In the genomic region with DNA sequence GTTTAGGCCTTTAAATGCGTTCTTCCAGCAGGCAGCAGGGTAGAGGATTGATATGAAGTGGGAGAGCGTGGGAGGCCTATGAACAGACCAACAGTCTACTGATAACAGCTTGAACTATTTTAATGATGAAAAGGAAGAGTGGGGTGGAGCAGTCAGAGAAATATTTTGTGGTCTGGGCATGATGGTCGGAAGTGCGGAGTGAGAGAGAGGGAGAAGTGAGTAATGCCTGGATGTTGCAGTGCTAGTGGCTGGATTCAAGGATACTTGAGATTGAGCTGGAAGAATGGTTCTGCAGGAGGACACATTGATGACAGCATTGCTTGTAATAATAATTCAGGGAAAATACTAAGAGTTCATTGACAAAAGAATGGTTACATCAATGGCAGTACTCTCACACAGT, we compare ENCODE assay signal across 19 cellular contexts.
DNase-seq lines count a peak whose midpoint lies in the region; ATAC-seq and TF ChIP-seq lines count a peak whose summit lies in the region.
"Had no signal": no experiment of that assay in that cellular context is flagged by ENCODE, and none has a peak within 500 bp of the region (broad histone marks: within the 10 kb centered on the region; RNA-seq: fewer than 3 reads in every experiment).

No MANE protein-coding gene starts in this region.

- no peaks in the 10 kb centered on the region for H3K27me3 ChIP-seq in BJ (ENCODE audit: control insufficient read depth, insufficient read depth, low read length)
- H3K27me3 ChIP-seq: BE2C, pancreas, upper lobe of left lung had no signal

- no peak for TF ChIP-seq CTCF in BJ (IDR thresholded peaks at IDR 0.05; ENCODE audit: insufficient read depth, low read depth, low read length)

- POLR2A ChIA-PET in BJ (lab: Charles Lee): no interaction called here

- peak; percentile 36 for DNase-seq in BJ (ENCODE audit: low read depth)
- peak; percentile 41 for DNase-seq in HT-29 (ENCODE audit: low spot score)
- DNase-seq in astrocyte of the hippocampus (ENCODE audit: low read depth, low spot score): peak; percentile 87
- DNase-seq in iris pigment epithelial cell (ENCODE audit: low read depth): peak; percentile 79
- DNase-seq in islet precursor cell: no peak
- DNase-seq in NCI-H446 (lab: John Stamatoyannopoulos, UW): no peak
- no peak for DNase-seq in NCI-H446 treated with DMSO at 0.1 percent for 48 hours (lab: John Stamatoyannopoulos, UW)
- DNase-seq: activated CD4-positive, alpha-beta memory T cell treated with anti-CD3 and anti-CD28 coated beads for 36 hours; aorta; BE2C; DMS79 treated with DMSO at 0.1 percent for 48 hours; immature natural killer cell; midbrain; NCI-H1048; pancreas; stimulated activated naive B cell treated with anti-CD40 and anti-IgM and Interleukin-4, amounts not matched to agents 10 μg/mL and 1 μg/mL and 100 μg/mL, for 72 hours; upper lobe of left lung had no signal

- peaks cover 7% of the 10 kb centered on the region for H3K36me3 ChIP-seq in BJ (ENCODE audit: control insufficient read depth, insufficient read depth, low read length)
- H3K36me3 ChIP-seq: BE2C, pancreas had no signal

- no peak overlapping the region for H3K4me3 ChIP-seq in BJ (ENCODE audit: low read depth, low read length)
- H3K4me3 ChIP-seq: pancreas, upper lobe of left lung had no signal

- CTCF ChIA-PET in BJ (lab: Yijun Ruan, JAX): interaction anchor here (1.0 kb wide), 2 partner anchors 19 to 99 kb away, joined by 3 read pairs; no protein-coding TSS in a partner anchor

- no peak for ATAC-seq in HG02623 (IDR thresholded peaks at IDR 0.05; ENCODE audit: unreplicated experiment)
- ATAC-seq: pancreas; Right ventricle myocardium inferior; stimulated activated naive B cell treated with anti-CD40 and anti-IgM and Interleukin-4, amounts not matched to agents 10 μg/mL and 1 μg/mL and 100 μg/mL, for 72 hours had no signal

Comparison
In these comparisons a context has a peak if more than half of its experiments do, and no peak if none do; other contexts are left out.
1. DNase-seq: peak in BJ (single experiment), HT-29 (single experiment), astrocyte of the hippocampus (single experiment) and iris pigment epithelial cell (single experiment); none in islet precursor cell (single experiment), NCI-H446 (0 of 2) and NCI-H446 treated with DMSO at 0.1 percent for 48 hours (single experiment).